Comparison of ENCODE assay signal across 35 cellular contexts in the genomic region with DNA sequence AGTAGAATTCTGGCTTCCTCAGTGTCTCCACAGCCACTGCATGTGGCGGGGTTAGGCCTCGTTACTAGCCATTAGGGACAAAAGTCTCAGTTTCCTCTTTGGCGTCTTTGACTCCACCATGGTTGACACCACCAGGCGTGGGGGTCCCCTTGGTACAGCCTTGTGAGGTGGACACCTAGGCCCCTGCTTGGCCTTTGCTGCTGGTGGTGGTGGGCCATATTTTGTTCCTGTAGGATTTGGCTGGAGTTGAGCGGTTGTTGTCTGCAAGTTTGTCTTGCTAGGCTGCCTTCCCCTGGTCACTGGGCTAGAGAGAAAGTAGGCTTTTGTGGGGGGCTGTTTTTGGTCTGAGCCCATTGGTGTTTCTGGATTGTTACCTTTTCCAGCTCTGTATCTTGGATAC.
"Had no signal": no experiment of that assay in that cellular context is flagged by ENCODE, and none has a peak within 500 bp of the region (broad histone marks: within the 10 kb centered on the region; RNA-seq: fewer than 3 reads in every experiment).

No MANE protein-coding gene starts in this region.

- H3K27ac ChIP-seq: KMS-11 had no signal

- H3K36me3 ChIP-seq: MG63 had no signal

- H3K4me3 ChIP-seq: MG63 had no signal

- H3K27me3 ChIP-seq: MG63 had no signal

- DNase-seq: Karpas-422, Kasumi-1, KG1, MG63, MM.1S, MV-4-11, NCI-H1048, NCI-H1092 treated with DMSO at 0.1 percent for 48 hours, NCI-H1105, NCI-H1105 treated with DMSO at 0.1 percent for 48 hours, NCI-H1417, NCI-H1417 treated with DMSO at 0.1 percent for 48 hours, NCI-H1436, NCI-H1436 treated with DMSO at 0.1 percent for 48 hours, NCI-H146, NCI-H1694, NCI-H1694 treated with DMSO at 0.1 percent for 48 hours, NCI-H187, NCI-H187 treated with DMSO at 0.1 percent for 48 hours, NCI-H1930, NCI-H2029, NCI-H2029 treated with DMSO at 0.1 percent for 48 hours, NCI-H2081, NCI-H2081 treated with DMSO at 0.1 percent for 48 hours, NCI-H2107, NCI-H2171, NCI-H2171 treated with DMSO at 0.1 percent for 48 hours, NCI-H2227 treated with DMSO at 0.1 percent for 48 hours, NCI-H226, NCI-H345, NCI-H446, NCI-H446 treated with DMSO at 0.1 percent for 48 hours, NCI-H510A, NCI-H510A treated with DMSO at 0.1 percent for 48 hours had no signal

- H3K9me3 ChIP-seq: MG63 had no signal

- H3K4me2 ChIP-seq: KMS-11 had no signal

- H3K9ac ChIP-seq: KMS-11 had no signal
